In genomic region chr22:40746428-40747220, GRCh38 we compare ENCODE assay signal across 14 cellular contexts.
DNase-seq lines count a peak whose midpoint lies in the region; ATAC-seq and TF ChIP-seq lines count a peak whose summit lies in the region.
"Had no signal": no experiment of that assay in that cellular context is flagged by ENCODE, and none has a peak within 500 bp of the region (broad histone marks: within the 10 kb centered on the region; RNA-seq: fewer than 3 reads in every experiment).

No MANE protein-coding gene starts in this region.

- H3K27ac ChIP-seq in HEK293 (ENCODE audit: extremely low read depth, low read depth, low read length): no peak overlapping the region
- H3K27ac ChIP-seq in left lung: no peak overlapping the region

- H3K4me3 Mint-ChIP-seq in WTC11 (peak overlapping the region; percentile 45), natural killer cell (no peak overlapping the region)
- H3K4me3 Mint-ChIP-seq: CD8-positive, alpha-beta T cell had no signal

- H3K9me3 Mint-ChIP-seq in WTC11 (peaks cover 21% of the 10 kb centered on the region), natural killer cell (no peaks in the 10 kb centered on the region)
- H3K9me3 Mint-ChIP-seq: CD8-positive, alpha-beta T cell had no signal

- H3K36me3 Mint-ChIP-seq in WTC11 (peaks cover 15% of the 10 kb centered on the region), natural killer cell (no peaks in the 10 kb centered on the region)
- H3K36me3 Mint-ChIP-seq: CD8-positive, alpha-beta T cell had no signal

- peaks cover 2% of the 10 kb centered on the region; the same call in 1 of the 2 replicates for H3K4me1 ChIP-seq in HEK293 (ENCODE audit: control insufficient read depth, insufficient read depth, low read length)
- no peaks in the 10 kb centered on the region for H3K4me1 ChIP-seq in left lung

- H3K27me3 Mint-ChIP-seq in WTC11 (ENCODE audit: low read depth): peaks cover 5% of the 10 kb centered on the region
- H3K27me3 Mint-ChIP-seq in natural killer cell (ENCODE audit: low read depth in 2 of 2): no peaks in the 10 kb centered on the region

- H3K4me3 ChIP-seq in HEK293 (ENCODE audit: low read depth, low read length) (no peak overlapping the region), left lung (no peak overlapping the region)

- no peak for ATAC-seq in WTC11
- peak; percentile 67 for ATAC-seq in left lung
- ATAC-seq in HG03196 (IDR thresholded peaks at IDR 0.05; ENCODE audit: unreplicated experiment): no peak
- ATAC-seq in natural killer cell: no peak
- ATAC-seq: CD8-positive, alpha-beta T cell; PC-3; SK-N-SH treated with all-trans-retinoic acid at 6 μM for 48 hours had no signal

- CTCF ChIA-PET in HEK293 (lab: Yijun Ruan, JAX) (interaction anchor here (1.1 to 3.9 kb wide), 2 partner anchors 11 to 13 kb away, joined by 5 to 16 read pairs; no protein-coding TSS in a partner anchor), WTC11 (lab: Charles Lee) (interaction anchor here (0.5 kb wide), 1 partner anchor 597 kb away, joined by 3 read pairs; no protein-coding TSS in a partner anchor)

- 0 out of 2 replicates have a peak, but pooled peaks cover 2% of the 10 kb centered on the region for H3K9me3 ChIP-seq in HEK293 (ENCODE audit: control insufficient read depth, insufficient read depth, low read depth, low read length)
- peaks cover 0 to 10% of the 10 kb centered on the region in 2 donors for H3K9me3 ChIP-seq in left lung

- DNase-seq in EH (ENCODE audit: low read depth) (peak; percentile 22), WTC11 (ENCODE audit: low spot score) (no peak), left lung (no peak), NCI-H187 treated with DMSO at 0.1 percent for 48 hours (lab: John Stamatoyannopoulos, UW) (no peak), natural killer cell (no peak)
- DNase-seq: CD8-positive, alpha-beta T cell; NCI-H2029; NCI-H2227 treated with DMSO at 0.1 percent for 48 hours; NCI-H526 treated with DMSO at 0.1 percent for 48 hours; PC-3; Right ventricle myocardium superior had no signal

- peaks cover 23% of the 10 kb centered on the region for H3K4me1 Mint-ChIP-seq in WTC11
- H3K4me1 Mint-ChIP-seq in natural killer cell: no peaks in the 10 kb centered on the region

- intact Hi-C loops in left lung (cut with DNase I) (no loop called here), natural killer cell (cut with micrococcal nuclease) (no loop called here)

- no peaks in the 10 kb centered on the region for H3K27me3 ChIP-seq in left lung

- POLR2A ChIA-PET in HEK293 (lab: Yijun Ruan, JAX): interaction anchor here (0.6 kb wide), 1 partner anchor 32 kb away, joined by 3 read pairs; no protein-coding TSS in a partner anchor
- POLR2A ChIA-PET in WTC11 (lab: Charles Lee): interaction anchor here (0.6 to 1.0 kb wide), 2 partner anchors 19 to 533 kb away, joined by 3 read pairs; no protein-coding TSS in a partner anchor

- no peak for TF ChIP-seq CTCF in HEK293 (tag by site-specific recombination; IDR thresholded peaks at IDR 0.05)
- TF ChIP-seq CTCF in WTC11 (IDR thresholded peaks at IDR 0.05): no peak
- no peak for TF ChIP-seq CTCF in left lung (IDR thresholded peaks at IDR 0.05)
- TF ChIP-seq CTCF in natural killer cell (IDR thresholded peaks at IDR 0.05): no peak

- H3K36me3 ChIP-seq in HEK293 (ENCODE audit: control insufficient read depth in 2 of 2, insufficient read depth in 1 of 2, low read length in 2 of 2) (no peaks in the 10 kb centered on the region; a peak in 1 of 3 replicates), left lung (no peaks in the 10 kb centered on the region)

- no peak overlapping the region for H3K27ac Mint-ChIP-seq in WTC11
- H3K27ac Mint-ChIP-seq in natural killer cell: no peak overlapping the region
- H3K27ac Mint-ChIP-seq: CD8-positive, alpha-beta T cell had no signal

TF ChIP-seq in HEK293, 187 proteins besides CTCF, POLR2A, EP300 and RAD21:
- TF ChIP-seq, protein P1, sequence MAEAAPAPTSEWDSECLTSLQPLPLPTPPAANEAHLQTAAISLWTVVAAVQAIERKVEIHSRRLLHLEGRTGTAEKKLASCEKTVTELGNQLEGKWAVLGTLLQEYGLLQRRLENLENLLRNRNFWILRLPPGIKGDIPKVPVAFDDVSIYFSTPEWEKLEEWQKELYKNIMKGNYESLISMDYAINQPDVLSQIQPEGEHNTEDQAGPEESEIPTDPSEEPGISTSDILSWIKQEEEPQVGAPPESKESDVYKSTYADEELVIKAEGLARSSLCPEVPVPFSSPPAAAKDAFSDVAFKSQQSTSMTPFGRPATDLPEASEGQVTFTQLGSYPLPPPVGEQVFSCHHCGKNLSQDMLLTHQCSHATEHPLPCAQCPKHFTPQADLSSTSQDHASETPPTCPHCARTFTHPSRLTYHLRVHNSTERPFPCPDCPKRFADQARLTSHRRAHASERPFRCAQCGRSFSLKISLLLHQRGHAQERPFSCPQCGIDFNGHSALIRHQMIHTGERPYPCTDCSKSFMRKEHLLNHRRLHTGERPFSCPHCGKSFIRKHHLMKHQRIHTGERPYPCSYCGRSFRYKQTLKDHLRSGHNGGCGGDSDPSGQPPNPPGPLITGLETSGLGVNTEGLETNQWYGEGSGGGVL (tag by site-specific recombination; IDR thresholded peaks at IDR 0.05): peak; percentile 70
- no peak for TF ChIP-seq ZNF366 (tag by site-specific recombination; conservative IDR thresholded peaks at IDR 0.05)
- peak; percentile 40; the same call in 1 of the 2 replicates for TF ChIP-seq ZBTB6 (tag by site-specific recombination; IDR thresholded peaks at IDR 0.05)
- TF ChIP-seq WT1 (tag by site-specific recombination; IDR thresholded peaks at IDR 0.05): 0 out of 2 replicates have a peak, but pooled peaks have one; percentile 29
- 0 out of 2 replicates have a peak, but pooled peaks have one; percentile 15 for TF ChIP-seq ZNF394 (tag by site-specific recombination; IDR thresholded peaks at IDR 0.05; ENCODE audit: borderline replicate concordance)

TF ChIP-seq in WTC11, 78 proteins besides CTCF, POLR2A, EP300 and RAD21:
- TF ChIP-seq, protein P2, sequence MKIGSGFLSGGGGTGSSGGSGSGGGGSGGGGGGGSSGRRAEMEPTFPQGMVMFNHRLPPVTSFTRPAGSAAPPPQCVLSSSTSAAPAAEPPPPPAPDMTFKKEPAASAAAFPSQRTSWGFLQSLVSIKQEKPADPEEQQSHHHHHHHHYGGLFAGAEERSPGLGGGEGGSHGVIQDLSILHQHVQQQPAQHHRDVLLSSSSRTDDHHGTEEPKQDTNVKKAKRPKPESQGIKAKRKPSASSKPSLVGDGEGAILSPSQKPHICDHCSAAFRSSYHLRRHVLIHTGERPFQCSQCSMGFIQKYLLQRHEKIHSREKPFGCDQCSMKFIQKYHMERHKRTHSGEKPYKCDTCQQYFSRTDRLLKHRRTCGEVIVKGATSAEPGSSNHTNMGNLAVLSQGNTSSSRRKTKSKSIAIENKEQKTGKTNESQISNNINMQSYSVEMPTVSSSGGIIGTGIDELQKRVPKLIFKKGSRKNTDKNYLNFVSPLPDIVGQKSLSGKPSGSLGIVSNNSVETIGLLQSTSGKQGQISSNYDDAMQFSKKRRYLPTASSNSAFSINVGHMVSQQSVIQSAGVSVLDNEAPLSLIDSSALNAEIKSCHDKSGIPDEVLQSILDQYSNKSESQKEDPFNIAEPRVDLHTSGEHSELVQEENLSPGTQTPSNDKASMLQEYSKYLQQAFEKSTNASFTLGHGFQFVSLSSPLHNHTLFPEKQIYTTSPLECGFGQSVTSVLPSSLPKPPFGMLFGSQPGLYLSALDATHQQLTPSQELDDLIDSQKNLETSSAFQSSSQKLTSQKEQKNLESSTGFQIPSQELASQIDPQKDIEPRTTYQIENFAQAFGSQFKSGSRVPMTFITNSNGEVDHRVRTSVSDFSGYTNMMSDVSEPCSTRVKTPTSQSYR (CRISPR knock-in tag; IDR thresholded peaks at IDR 0.05): no peak
- TF ChIP-seq CBFB (CRISPR knock-in tag; IDR thresholded peaks at IDR 0.05; ENCODE audit: low read depth) (no peak), ZNF263 (CRISPR knock-in tag; IDR thresholded peaks at IDR 0.05; ENCODE audit: low read depth) (no peak), HMGA2 (CRISPR knock-in tag; IDR thresholded peaks at IDR 0.05) (no peak), NFYB (CRISPR knock-in tag; conservative IDR thresholded peaks at IDR 0.05; ENCODE audit: low read depth) (no peak), HMGXB4 (CRISPR knock-in tag; IDR thresholded peaks at IDR 0.05) (no peak)
- TF ChIP-seq, protein P3, sequence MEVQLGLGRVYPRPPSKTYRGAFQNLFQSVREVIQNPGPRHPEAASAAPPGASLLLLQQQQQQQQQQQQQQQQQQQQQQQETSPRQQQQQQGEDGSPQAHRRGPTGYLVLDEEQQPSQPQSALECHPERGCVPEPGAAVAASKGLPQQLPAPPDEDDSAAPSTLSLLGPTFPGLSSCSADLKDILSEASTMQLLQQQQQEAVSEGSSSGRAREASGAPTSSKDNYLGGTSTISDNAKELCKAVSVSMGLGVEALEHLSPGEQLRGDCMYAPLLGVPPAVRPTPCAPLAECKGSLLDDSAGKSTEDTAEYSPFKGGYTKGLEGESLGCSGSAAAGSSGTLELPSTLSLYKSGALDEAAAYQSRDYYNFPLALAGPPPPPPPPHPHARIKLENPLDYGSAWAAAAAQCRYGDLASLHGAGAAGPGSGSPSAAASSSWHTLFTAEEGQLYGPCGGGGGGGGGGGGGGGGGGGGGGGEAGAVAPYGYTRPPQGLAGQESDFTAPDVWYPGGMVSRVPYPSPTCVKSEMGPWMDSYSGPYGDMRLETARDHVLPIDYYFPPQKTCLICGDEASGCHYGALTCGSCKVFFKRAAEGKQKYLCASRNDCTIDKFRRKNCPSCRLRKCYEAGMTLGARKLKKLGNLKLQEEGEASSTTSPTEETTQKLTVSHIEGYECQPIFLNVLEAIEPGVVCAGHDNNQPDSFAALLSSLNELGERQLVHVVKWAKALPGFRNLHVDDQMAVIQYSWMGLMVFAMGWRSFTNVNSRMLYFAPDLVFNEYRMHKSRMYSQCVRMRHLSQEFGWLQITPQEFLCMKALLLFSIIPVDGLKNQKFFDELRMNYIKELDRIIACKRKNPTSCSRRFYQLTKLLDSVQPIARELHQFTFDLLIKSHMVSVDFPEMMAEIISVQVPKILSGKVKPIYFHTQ (CRISPR knock-in tag; IDR thresholded peaks at IDR 0.05): no peak
